8 cellular contexts compared by ENCODE assay signal in genomic region chr9:99906403-99907207, GRCh38. TPM values are rescaled to one million over a fixed set of nuclear protein-coding genes. Genes with fewer than 3 reads are reported as not detected.
A peak's percentile ranks its signal among the peaks of the same experiment; 100 is the strongest.
DNase-seq lines count a peak whose midpoint lies in the region; ATAC-seq and TF ChIP-seq lines count a peak whose summit lies in the region.

Gene STX17 (plus strand): TSS chr9:99906654. CDS start chr9:99915240, 8,586 bp downstream.

- H2AFZ ChIP-seq in PC-3 (ENCODE audit: low read length) = peak within 1 kb of the TSS; percentile 98

- peak within 1 kb of the TSS; percentile 96 for H3K4me3 Mint-ChIP-seq in activated T-cell treated with anti-CD3 and anti-CD28 coated beads, Interleukin-2, amount 50 U/mL, for 24 hours

- TSS peak; percentile 41 for BruUV-seq in PC-3 (replicated peaks; lab: Mats Ljungman, UMichigan)

- H3K27me3 ChIP-seq in PC-3 (ENCODE audit: low read length) (no peaks in the 10 kb centered on the region), muscle layer of duodenum (ENCODE audit: low read depth, low read length) (no peaks in the 10 kb centered on the region)

- DNase-seq in Caki2 (ENCODE audit: low read depth) (peak; percentile 82), HT1080 (ENCODE audit: low read depth) (peak; percentile 75), PC-3 (peak; percentile 60)
- DNase-seq in activated T-cell treated with anti-CD3 and anti-CD28 coated beads, Interleukin-2, amount 50 U/mL, for 24 hours = peak; percentile 91
- DNase-seq in stimulated activated CD8-positive, alpha-beta memory T cell treated with anti-CD3 and anti-CD28 coated beads, Interleukin-7, amount 100 ng/mL, for 4 hours (ENCODE audit: low read depth in 2 of 2) = peak; percentile 65 to 81

- no peaks in the 10 kb centered on the region for H3K9me2 ChIP-seq in PC-3 (replicated peaks; ENCODE audit: low read length)

- intact Hi-C loops in PC-3 (cut with micrococcal nuclease) = loop anchor here (1.0 to 10.0 kb wide), 3 partner anchors 34 to 108 kb away; no protein-coding TSS in a partner anchor

- peak within 1 kb of the TSS; percentile 91 for H3K9ac ChIP-seq in PC-3 (ENCODE audit: low read length)

- H3K4me2 ChIP-seq in PC-3 (ENCODE audit: low read length) = peak within 1 kb of the TSS; percentile 98

- H3K79me2 ChIP-seq in PC-3 (ENCODE audit: low read length) = peaks cover 29% of the 10 kb centered on the region

- H4K20me1 ChIP-seq in PC-3 (ENCODE audit: low read length) = no peaks in the 10 kb centered on the region

- H3K9me3 Mint-ChIP-seq in activated T-cell treated with anti-CD3 and anti-CD28 coated beads, Interleukin-2, amount 50 U/mL, for 24 hours = no peaks in the 10 kb centered on the region

- no peaks in the 10 kb centered on the region for H3K9me3 ChIP-seq in PC-3 (ENCODE audit: low read length)
- H3K9me3 ChIP-seq in muscle layer of duodenum (ENCODE audit: control insufficient read depth in 1 of 2, low read length in 2 of 2) = no peaks in the 10 kb centered on the region

- in situ Hi-C loops in Caki2 (cut with HindIII; ENCODE audit: low pct_unique_long_range_greater_than_20kb, low sequenced_read_pairs) = no loop called here

- H3K36me3 Mint-ChIP-seq in activated T-cell treated with anti-CD3 and anti-CD28 coated beads, Interleukin-2, amount 50 U/mL, for 24 hours (ENCODE audit: low read depth) = peaks cover 18% of the 10 kb centered on the region

- H3K27me3 Mint-ChIP-seq in activated T-cell treated with anti-CD3 and anti-CD28 coated beads, Interleukin-2, amount 50 U/mL, for 24 hours = peaks cover 3% of the 10 kb centered on the region

- H3K27ac Mint-ChIP-seq in activated T-cell treated with anti-CD3 and anti-CD28 coated beads, Interleukin-2, amount 50 U/mL, for 24 hours = peak within 1 kb of the TSS; percentile 98

- H3K27ac ChIP-seq in PC-3 (ENCODE audit: low read length) (peak within 1 kb of the TSS; percentile 69), muscle layer of duodenum (ENCODE audit: low read length) (peak within 1 kb of the TSS; percentile 90)

- POLR2A ChIA-PET in PC-3 (lab: Charles Lee; ENCODE audit: unreplicated experiment) = interaction anchor here (0.5 kb wide), 1 partner anchor 8 kb away, joined by 6 read pairs; no protein-coding TSS in a partner anchor

- no peaks in the 10 kb centered on the region for H3F3A ChIP-seq in PC-3 (ENCODE audit: low read length, unreplicated experiment)

- peaks cover 32% of the 10 kb centered on the region for H3K4me1 Mint-ChIP-seq in activated T-cell treated with anti-CD3 and anti-CD28 coated beads, Interleukin-2, amount 50 U/mL, for 24 hours (ENCODE audit: low read depth)

- no peaks in the 10 kb centered on the region for H3K36me3 ChIP-seq in PC-3 (ENCODE audit: low read depth, low read length)
- H3K36me3 ChIP-seq in muscle layer of duodenum (ENCODE audit: control insufficient read depth in 1 of 2, insufficient read depth in 2 of 2, low read length in 2 of 2) = peaks cover 0 to 4% of the 10 kb centered on the region in 2 donors

- H3K4me1 ChIP-seq in PC-3 (ENCODE audit: insufficient read depth, low read length) (peaks cover 9% of the 10 kb centered on the region; the same call in 1 of the 2 replicates), muscle layer of duodenum (ENCODE audit: control insufficient read depth in 1 of 2, insufficient read depth in 2 of 2, low read length in 2 of 2) (peaks cover 9 to 16% of the 10 kb centered on the region in 2 donors)

- CTCF ChIA-PET in PC-3 (lab: Charles Lee) = interaction anchor here (0.7 kb wide), 1 partner anchor 261 kb away, joined by 3 read pairs; no protein-coding TSS in a partner anchor

- ATAC-seq in GM21360 (IDR thresholded peaks at IDR 0.05; ENCODE audit: unreplicated experiment) = peak; percentile 85
- ATAC-seq in PC-3 = peak; percentile 82
- peak; percentile 89 for ATAC-seq in esophagus mucosa

- H3K4me3 ChIP-seq in PC-3 (ENCODE audit: low read length) = peak within 1 kb of the TSS; percentile 85
- H3K4me3 ChIP-seq in muscle layer of duodenum (ENCODE audit: low read depth in 1 of 2, low read length in 2 of 2) = peak within 1 kb of the TSS; percentile 77 to 87

- no peak for TF ChIP-seq CTCF in PC-3 (conservative IDR thresholded peaks at IDR 0.05; ENCODE audit: low read depth, low read length)

RNA-seq across cellular contexts. Expression of gene STX17, which starts in this region (rescaled TPM):
- 10.7 and 24.4 TPM in 2 replicates for total RNA-seq in Caki2 (2014; rRNA removed; shearing (Covaris generic); ENCODE audit: low replicate concordance)
- 7.5 and 9.4 TPM in 2 replicates for total RNA-seq in HT1080 (2014; rRNA removed; shearing (Covaris generic))
- polyA plus RNA-seq in HT1080 (2015; cell fraction: cytosol; rRNA removed) = 9.4 and 12.6 TPM in 2 replicates
- 14.4 and 16.3 TPM in 2 replicates for polyA plus RNA-seq in HT1080 (2015; cell fraction: nucleus; rRNA removed)
- total RNA-seq in PC-3 (2014; rRNA removed) = 12.8 TPM in 2 replicates
- 24.4 TPM for total RNA-seq in esophagus mucosa

Comparison
In these comparisons a context has a peak if more than half of its experiments do, and no peak if none do; other contexts are left out.
1. Peak in every context shown above with its lines: DNase-seq, ATAC-seq, H3K4me3 ChIP-seq and H3K27ac ChIP-seq.